12 cellular contexts compared by ENCODE assay signal in the genomic region with DNA sequence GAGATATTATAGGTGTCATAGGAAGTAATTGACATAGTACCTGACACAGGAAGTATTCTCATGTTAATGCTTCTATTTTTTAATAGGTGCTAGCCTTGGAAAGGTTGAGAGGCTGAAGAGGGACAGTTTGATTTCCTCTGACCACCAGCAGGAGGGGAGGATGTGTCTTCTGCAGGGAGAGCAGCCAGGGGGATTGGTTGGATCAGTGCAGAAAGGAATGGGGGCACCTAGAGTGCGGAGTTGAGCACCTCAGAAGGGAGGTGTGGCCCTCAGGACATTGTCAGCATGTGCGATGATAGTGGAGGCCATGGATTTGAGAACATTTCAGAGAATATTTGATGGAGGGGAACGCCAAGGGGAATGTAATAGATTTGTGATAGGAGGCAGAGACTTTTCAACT. TPM values are rescaled to one million over a fixed set of nuclear protein-coding genes. Genes with fewer than 3 reads are reported as not detected.
DNase-seq lines count a peak whose midpoint lies in the region; ATAC-seq and TF ChIP-seq lines count a peak whose summit lies in the region.
"Had no signal": no experiment of that assay in that cellular context is flagged by ENCODE, and none has a peak within 500 bp of the region (broad histone marks: within the 10 kb centered on the region; RNA-seq: fewer than 3 reads in every experiment).

No MANE protein-coding gene starts in this region.

- H3K79me2 ChIP-seq in PC-3 (ENCODE audit: low read length) = peaks cover 98% of the 10 kb centered on the region

- H3K9me2 ChIP-seq in PC-3 (replicated peaks; ENCODE audit: low read length) = no peaks in the 10 kb centered on the region

- peaks cover 48% of the 10 kb centered on the region for H4K20me1 ChIP-seq in PC-3 (ENCODE audit: low read length)

- POLR2A ChIA-PET in CD8-positive, alpha-beta T cell (lab: Charles Lee) = interaction anchor here (0.9 kb wide), 1 partner anchor 22 kb away, joined by 3 read pairs; no protein-coding TSS in a partner anchor
- POLR2A ChIA-PET in PC-3 (lab: Charles Lee; ENCODE audit: unreplicated experiment) = no interaction called here

- peak overlapping the region; percentile 55 for H3K4me2 ChIP-seq in PC-3 (ENCODE audit: low read length)

- no peak for DNase-seq in CD8-positive, alpha-beta T cell
- DNase-seq in PC-3 (no peak), breast epithelium (ENCODE audit: low spot score in 2 of 2) (no peak), mesenteric fat pad (ENCODE audit: low spot score) (peak; percentile 43), OCI-M1 (lab: John Stamatoyannopoulos, UW) (no peak), NCI-H1417 (lab: John Stamatoyannopoulos, UW) (no peak)
- DNase-seq in stimulated activated CD4-positive, alpha-beta T cell treated with anti-CD3 and anti-CD28 coated beads, Interleukin-4, amount 100 ng/mL, for 24 hours = no peak
- DNase-seq: activated CD4-positive, alpha-beta T cell treated with anti-CD3 and anti-CD28 coated beads for 4 hours; NCI-H187 had no signal

- peaks cover 10% of the 10 kb centered on the region for H3K36me3 ChIP-seq in CD8-positive, alpha-beta T cell (ENCODE audit: insufficient read depth, low read length)
- H3K36me3 ChIP-seq in PC-3 (ENCODE audit: low read depth, low read length) = peaks cover 26% of the 10 kb centered on the region; the same call in 1 of the 2 replicates
- no peaks in the 10 kb centered on the region for H3K36me3 ChIP-seq in breast epithelium
- H3K36me3 ChIP-seq: thoracic aorta had no signal

- no TSS peak for BruUV-seq in PC-3 (replicated peaks; lab: Mats Ljungman, UMichigan)

- no peak for ATAC-seq in CD8-positive, alpha-beta T cell
- ATAC-seq in PC-3 (peak; percentile 30; the same call in 1 of the 2 replicates), HG02763 (IDR thresholded peaks at IDR 0.05; ENCODE audit: unreplicated experiment) (no peak)

- peaks cover 87% of the 10 kb centered on the region for H3K36me3 Mint-ChIP-seq in CD8-positive, alpha-beta T cell

- H3K9ac ChIP-seq in PC-3 (ENCODE audit: low read length) = no peak overlapping the region

- H2AFZ ChIP-seq in PC-3 (ENCODE audit: low read length) = no peak overlapping the region

- H3K4me3 Mint-ChIP-seq in CD8-positive, alpha-beta T cell = no peak overlapping the region

- H3K27ac Mint-ChIP-seq in CD8-positive, alpha-beta T cell = peak overlapping the region; percentile 92

- H3K9me3 ChIP-seq in CD8-positive, alpha-beta T cell (ENCODE audit: low read length) = no peaks in the 10 kb centered on the region
- H3K9me3 ChIP-seq in PC-3 (ENCODE audit: low read length) (no peaks in the 10 kb centered on the region), breast epithelium (no peaks in the 10 kb centered on the region)
- H3K9me3 ChIP-seq: thoracic aorta had no signal

- no peak for TF ChIP-seq POLR2A in breast epithelium (IDR thresholded peaks at IDR 0.05)

- H3F3A ChIP-seq in PC-3 (ENCODE audit: low read length, unreplicated experiment) = no peaks in the 10 kb centered on the region

- H3K4me1 Mint-ChIP-seq in CD8-positive, alpha-beta T cell (ENCODE audit: low read depth) = peaks cover 88% of the 10 kb centered on the region

- no peak overlapping the region for H3K27ac ChIP-seq in CD8-positive, alpha-beta T cell (ENCODE audit: low read depth, low read length)
- H3K27ac ChIP-seq in PC-3 (ENCODE audit: low read length) (peak overlapping the region; percentile 23; the same call in 1 of the 2 replicates), breast epithelium (peak overlapping the region; percentile 33 to 86)
- H3K27ac ChIP-seq: C4-2B, thoracic aorta had no signal

- H3K4me1 ChIP-seq in CD8-positive, alpha-beta T cell (ENCODE audit: insufficient read depth, low read length) = peaks cover 55% of the 10 kb centered on the region
- peaks cover 28% of the 10 kb centered on the region for H3K4me1 ChIP-seq in PC-3 (ENCODE audit: insufficient read depth, low read length)
- H3K4me1 ChIP-seq in breast epithelium = peaks cover 0 to 11% of the 10 kb centered on the region in 2 donors

- H3K27me3 Mint-ChIP-seq in CD8-positive, alpha-beta T cell (ENCODE audit: low read depth) = no peaks in the 10 kb centered on the region

- no peak for TF ChIP-seq CTCF in CD8-positive, alpha-beta T cell (IDR thresholded peaks at IDR 0.05)
- no peak for TF ChIP-seq CTCF in PC-3 (conservative IDR thresholded peaks at IDR 0.05; ENCODE audit: low read depth, low read length)
- no peak for TF ChIP-seq CTCF in breast epithelium (IDR thresholded peaks at IDR 0.05)

- CTCF ChIA-PET in CD8-positive, alpha-beta T cell (lab: Charles Lee) = no interaction called here
- CTCF ChIA-PET in PC-3 (lab: Charles Lee) = interaction anchor here (0.5 kb wide), 1 partner anchor 25 kb away, joined by 3 read pairs; no protein-coding TSS in a partner anchor

- intact Hi-C loops in CD8-positive, alpha-beta T cell (cut with DNase I, micrococcal nuclease) = no loop called here
- intact Hi-C loops in PC-3 (cut with micrococcal nuclease) (no loop called here), breast epithelium (cut with DNase I; ENCODE audit: low total_unique reads) (no loop called here)

- no peaks in the 10 kb centered on the region for H3K27me3 ChIP-seq in CD8-positive, alpha-beta T cell (ENCODE audit: insufficient read depth, low read length)
- H3K27me3 ChIP-seq in PC-3 (ENCODE audit: low read length) (no peaks in the 10 kb centered on the region), breast epithelium (no peaks in the 10 kb centered on the region)

- H3K4me3 ChIP-seq in CD8-positive, alpha-beta T cell (ENCODE audit: low read depth, low read length) = no peak overlapping the region
- H3K4me3 ChIP-seq in PC-3 (ENCODE audit: low read length) (no peak overlapping the region), breast epithelium (no peak overlapping the region)
- H3K4me3 ChIP-seq: thoracic aorta had no signal

- no peaks in the 10 kb centered on the region for H3K9me3 Mint-ChIP-seq in CD8-positive, alpha-beta T cell

RNA-seq across cellular contexts. Expression of gene HAPSTR1, which starts 23.4 kb away (rescaled TPM):
- 100 to 1,000 TPM; 189 to 191 TPM for total RNA-seq in CD8-positive, alpha-beta T cell
- total RNA-seq in PC-3 (2014; rRNA removed) (24.4 and 28.6 TPM in 2 replicates), breast epithelium (10 to 100 TPM; 39.0 to 63.5 (median 50.1) TPM), mesenteric fat pad (57.7 TPM)
